Comparison of ENCODE assay signal across 12 cellular contexts in the genomic region with DNA sequence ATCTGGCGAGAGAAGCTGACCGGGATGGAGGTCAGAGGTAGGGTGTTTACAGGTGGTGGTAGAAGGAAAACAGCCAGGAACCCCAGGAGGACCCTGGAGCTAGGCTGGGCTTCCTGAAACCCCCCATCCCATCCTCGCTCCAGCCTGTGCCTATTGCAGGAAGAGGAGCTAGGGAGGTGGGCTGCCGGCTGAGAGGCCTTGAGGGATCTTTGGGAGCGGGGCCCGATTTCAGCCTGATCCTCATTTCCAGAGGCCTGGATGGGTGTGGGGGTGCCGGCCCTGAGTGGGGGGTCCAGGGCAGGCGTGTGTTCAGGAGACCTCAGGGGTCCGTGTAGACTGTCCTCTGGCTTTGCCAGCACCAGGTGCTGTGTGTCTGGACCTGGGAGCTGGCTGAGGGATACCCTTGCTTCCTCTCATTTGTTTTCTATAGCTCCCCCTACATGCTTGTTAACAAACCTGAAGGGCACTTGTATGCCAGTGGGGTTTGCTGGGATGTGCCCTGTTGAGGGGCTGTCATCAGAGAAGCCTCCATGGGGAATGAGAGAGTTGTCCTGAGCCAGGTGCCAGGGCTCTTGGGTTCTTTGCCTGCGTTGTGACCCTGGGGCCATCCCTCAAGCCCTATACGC. TPM values are rescaled to one million over a fixed set of nuclear protein-coding genes. Genes with fewer than 3 reads are reported as not detected.
DNase-seq lines count a peak whose midpoint lies in the region; ATAC-seq and TF ChIP-seq lines count a peak whose summit lies in the region.
"Had no signal": no experiment of that assay in that cellular context is flagged by ENCODE, and none has a peak within 500 bp of the region (broad histone marks: within the 10 kb centered on the region; RNA-seq: fewer than 3 reads in every experiment).

No MANE protein-coding gene starts in this region.

- H3K27ac Mint-ChIP-seq in nephron progenitor cell = no peak overlapping the region

- peak overlapping the region; percentile 87 for H3K4me3 Mint-ChIP-seq in nephron progenitor cell

- intact Hi-C loops in dorsolateral prefrontal cortex (cut with DNase I) = no loop called here

- no peak for ATAC-seq in HG02763 (IDR thresholded peaks at IDR 0.05; ENCODE audit: unreplicated experiment)

- peak overlapping the region in 35 of 59 donors; percentile 4 to 88 (median 44) for H3K27ac ChIP-seq in dorsolateral prefrontal cortex
- H3K27ac ChIP-seq in right atrium auricular region = no peak overlapping the region

- no peaks in the 10 kb centered on the region for H3K36me3 Mint-ChIP-seq in nephron progenitor cell (ENCODE audit: low read depth)

- peak in 2 of 56 donors; percentile 10 to 19 for TF ChIP-seq CTCF in dorsolateral prefrontal cortex (IDR thresholded peaks at IDR 0.05 in 54 of 56, conservative IDR thresholded peaks at IDR 0.05 in 2 of 56; ENCODE audit: low read depth in 1 of 56, partially characterized antibody in 56 of 56)
- no peak for TF ChIP-seq CTCF in nephron progenitor cell (IDR thresholded peaks at IDR 0.05)
- TF ChIP-seq CTCF in right atrium auricular region (IDR thresholded peaks at IDR 0.05) = no peak

- no peaks in the 10 kb centered on the region for H3K9me3 ChIP-seq in right atrium auricular region

- H3K4me1 Mint-ChIP-seq in nephron progenitor cell = peaks cover 15% of the 10 kb centered on the region

- DNase-seq in DMS53 (lab: John Stamatoyannopoulos, UW) (peak; percentile 33), DMS53 treated with DMSO at 0.1 percent for 48 hours (lab: John Stamatoyannopoulos, UW; ENCODE audit: unreplicated experiment) (no peak), dorsolateral prefrontal cortex (peak in 1 of 10 donors; percentile 60), nephron progenitor cell (no peak), SW480 (ENCODE audit: low spot score) (no peak), right atrium auricular region (ENCODE audit: low spot score) (no peak)
- DNase-seq in Jurkat, Clone E6-1 (ENCODE audit: low read depth, low spot score) = no peak
- DNase-seq: 8988T; activated CD4-positive, alpha-beta T cell treated with anti-CD3 and anti-CD28 coated beads, Interleukin-2, amount 50 U/mL, for 1 hour had no signal

- H3K27me3 ChIP-seq in dorsolateral prefrontal cortex = peaks cover 0 to 22% (median 8%) of the 10 kb centered on the region in 45 donors
- H3K27me3 ChIP-seq in right atrium auricular region = no peaks in the 10 kb centered on the region

- H3K9me3 Mint-ChIP-seq in nephron progenitor cell = no peaks in the 10 kb centered on the region

- H3K4me3 ChIP-seq in Jurkat, Clone E6-1 (ENCODE audit: low read length) = peak overlapping the region; percentile 65
- H3K4me3 ChIP-seq in dorsolateral prefrontal cortex (peak overlapping the region in 58 of 59 donors; percentile 17 to 71 (median 57)), right atrium auricular region (peak overlapping the region in 1 of 2 donors; percentile 41)

- H3K27me3 Mint-ChIP-seq in nephron progenitor cell (ENCODE audit: low read depth, poor library complexity) = peaks cover 64% of the 10 kb centered on the region

- H3K36me3 ChIP-seq in right atrium auricular region = no peaks in the 10 kb centered on the region

- H3K4me1 ChIP-seq in right atrium auricular region = no peaks in the 10 kb centered on the region

RNA-seq across cellular contexts. Expression of a gene that starts 18.9 kb away (rescaled TPM):
- polyA plus RNA-seq in Jurkat, Clone E6-1 (2012; ENCODE audit: insufficient read depth, insufficient read length) = 8.0 TPM
- 100 to 1,000 TPM in 98 of 120 experiments, 10 to 100 TPM in 22; 46.2 to 205 (median 124) TPM for total RNA-seq in dorsolateral prefrontal cortex
- total RNA-seq in right atrium auricular region = 10 to 100 TPM; 22.4 to 32.9 TPM

RNA-seq across cellular contexts. Expression of a gene that starts 27.9 kb away (rescaled TPM):
- polyA plus RNA-seq in Jurkat, Clone E6-1 (2012; ENCODE audit: insufficient read depth, insufficient read length) = not detected
- total RNA-seq in dorsolateral prefrontal cortex = 10 to 100 TPM in 119 of 120 experiments, 1 to 10 TPM in 1; 6.9 to 29.3 (median 18.3) TPM
- total RNA-seq in right atrium auricular region = not detected
- total RNA-seq: OCI-LY7, subcutaneous adipose tissue had no signal

Comparison
In these comparisons a context has a peak if more than half of its experiments do, and no peak if none do; other contexts are left out.
1. H3K27ac ChIP-seq: peak in dorsolateral prefrontal cortex (35 of 59); none in right atrium auricular region (0 of 2).
2. RNA of a gene that starts 27.9 kb away (total RNA-seq): 6.9 to 29.3 TPM in dorsolateral prefrontal cortex; not detected in right atrium auricular region; every median in the first group is over 4 times any median in the second.